ENCODE assay signal across 8 cellular contexts in genomic region chr2:169573974-169574299, GRCh38. TPM values are rescaled to one million over a fixed set of nuclear protein-coding genes. Genes with fewer than 3 reads are reported as not detected.
DNase-seq lines count a peak whose midpoint lies in the region; ATAC-seq and TF ChIP-seq lines count a peak whose summit lies in the region.

No MANE protein-coding gene starts in this region.

- no peaks in the 10 kb centered on the region for H3K27me3 Mint-ChIP-seq in chondrocyte (ENCODE audit: low read depth)
- peaks cover 4 to 6% of the 10 kb centered on the region in 2 donors for H3K27me3 Mint-ChIP-seq in natural killer cell (ENCODE audit: low read depth in 2 of 2)

- H3K4me2 ChIP-seq in BLaER1 treated with 17β-estradiol and CSF1 and Interleukin-3, amounts not matched to agents 10 nM and 100 nM: no peak overlapping the region

- H3K27me3 ChIP-seq in BLaER1 treated with 17β-estradiol and CSF1 and Interleukin-3, amounts not matched to agents 10 nM and 100 nM: no peaks in the 10 kb centered on the region
- H3K27me3 ChIP-seq in HUES48 (ENCODE audit: control insufficient read depth, insufficient read depth, low read length): no peaks in the 10 kb centered on the region

- peak overlapping the region in 9 of 11 experiments; percentile 80 to 91 (median 88); a peak in 14 of 22 replicates for H3K9ac ChIP-seq in BLaER1 treated with 17β-estradiol and CSF1 and Interleukin-3, amounts not matched to agents 10 nM and 100 nM
- H3K9ac ChIP-seq in HUES48 (ENCODE audit: low read depth, low read length): no peak overlapping the region

- H3K4me3 ChIP-seq in BLaER1 treated with 17β-estradiol and CSF1 and Interleukin-3, amounts not matched to agents 10 nM and 100 nM: peak overlapping the region; percentile 75 to 94 (median 85)
- peak overlapping the region; percentile 91 for H3K4me3 ChIP-seq in HUES48 (ENCODE audit: low read depth, low read length)

- no peak for DNase-seq in chondrocyte (ENCODE audit: low spot score)
- no peak for DNase-seq in natural killer cell
- DNase-seq in NCI-H524 treated with DMSO at 0.1 percent for 48 hours (lab: John Stamatoyannopoulos, UW): no peak
- DNase-seq in CD1c-positive myeloid dendritic cell (ENCODE audit: extremely low spot score): no peak

- peaks cover 2% of the 10 kb centered on the region for H3K36me3 Mint-ChIP-seq in chondrocyte (ENCODE audit: low read depth)
- no peaks in the 10 kb centered on the region for H3K36me3 Mint-ChIP-seq in natural killer cell

- peaks cover 1 to 25% (median 12%) of the 10 kb centered on the region in 11 experiments; a peak in 16 of 22 replicates for H3K36me3 ChIP-seq in BLaER1 treated with 17β-estradiol and CSF1 and Interleukin-3, amounts not matched to agents 10 nM and 100 nM
- peaks cover 7% of the 10 kb centered on the region for H3K36me3 ChIP-seq in HUES48 (ENCODE audit: control insufficient read depth, insufficient read depth, low read length)

- TF ChIP-seq CTCF in chondrocyte (IDR thresholded peaks at IDR 0.05): no peak
- no peak for TF ChIP-seq CTCF in natural killer cell (IDR thresholded peaks at IDR 0.05)

- H3K9me3 Mint-ChIP-seq in chondrocyte (ENCODE audit: low read depth): no peaks in the 10 kb centered on the region
- no peaks in the 10 kb centered on the region for H3K9me3 Mint-ChIP-seq in natural killer cell

- ATAC-seq in natural killer cell (no peak), HG03457 (IDR thresholded peaks at IDR 0.05; ENCODE audit: unreplicated experiment) (no peak), GM19328 (IDR thresholded peaks at IDR 0.05; ENCODE audit: unreplicated experiment) (no peak)

- intact Hi-C loops in natural killer cell (cut with micrococcal nuclease): loop anchor here (1.0 kb wide), 1 partner anchor 10 kb away; the partner anchor contains the start of gene PPIG

- H3K4me3 Mint-ChIP-seq in chondrocyte (ENCODE audit: unreplicated experiment) (peak overlapping the region; percentile 92), natural killer cell (peak overlapping the region; percentile 98)

- peaks cover 14 to 36% (median 30%) of the 10 kb centered on the region in 10 experiments; a peak in 19 of 20 replicates for H3K4me1 ChIP-seq in BLaER1 treated with 17β-estradiol and CSF1 and Interleukin-3, amounts not matched to agents 10 nM and 100 nM
- H3K4me1 ChIP-seq in HUES48 (ENCODE audit: control insufficient read depth, insufficient read depth, low read length): peaks cover 8% of the 10 kb centered on the region; the same call in 1 of the 2 replicates

- H3K27ac Mint-ChIP-seq in chondrocyte (ENCODE audit: unreplicated experiment) (peak overlapping the region; percentile 84), natural killer cell (peak overlapping the region; percentile 91 to 93)

- H4K20me1 ChIP-seq in BLaER1 treated with 17β-estradiol and CSF1 and Interleukin-3, amounts not matched to agents 10 nM and 100 nM: peaks cover 0 to 17% (median 4%) of the 10 kb centered on the region in 11 experiments; a peak in 5 of 22 replicates

- peaks cover 0 to 8% (median 0%) of the 10 kb centered on the region in 11 experiments; a peak in 2 of 22 replicates for H3K9me3 ChIP-seq in BLaER1 treated with 17β-estradiol and CSF1 and Interleukin-3, amounts not matched to agents 10 nM and 100 nM (replicated peaks in 1 of 11)
- H3K9me3 ChIP-seq in HUES48 (ENCODE audit: control insufficient read depth, insufficient read depth, low read length): no peaks in the 10 kb centered on the region

- H3K4me1 Mint-ChIP-seq in chondrocyte (ENCODE audit: low read depth) (peaks cover 15% of the 10 kb centered on the region), natural killer cell (peaks cover 12 to 13% of the 10 kb centered on the region in 2 donors)

- peak overlapping the region in 2 of 11 experiments; percentile 73 to 88; a peak in 3 of 22 replicates for H3K27ac ChIP-seq in BLaER1 treated with 17β-estradiol and CSF1 and Interleukin-3, amounts not matched to agents 10 nM and 100 nM
- H3K27ac ChIP-seq in HUES48 (ENCODE audit: low read depth, low read length): no peak overlapping the region

RNA-seq across cellular contexts. Expression of gene FASTKD1, which starts 0.3 kb away (rescaled TPM):
- total RNA-seq in chondrocyte (17.4 to 24.5 TPM (median 19.0 TPM) in 3 replicates), natural killer cell (10 to 100 TPM; 10.9 to 14.1 (median 12.5) TPM)

RNA-seq across cellular contexts. Expression of gene PPIG, which starts 10.2 kb away (rescaled TPM):
- total RNA-seq in chondrocyte (34.6 to 44.3 TPM (median 34.8 TPM) in 3 replicates), natural killer cell (10 to 100 TPM; 42.2 to 58.3 (median 56.1) TPM)
